8 cellular contexts compared by ENCODE assay signal in genomic region chr16:29925173-29925804, GRCh38. TPM values are rescaled to one million over a fixed set of nuclear protein-coding genes. Genes with fewer than 3 reads are reported as not detected.
DNase-seq lines count a peak whose midpoint lies in the region; ATAC-seq and TF ChIP-seq lines count a peak whose summit lies in the region.

No MANE protein-coding gene starts in this region.

- H3K4me3 Mint-ChIP-seq in activated CD4-positive, alpha-beta T cell treated with anti-CD3 and anti-CD28 coated beads, Interleukin-2, amount 10 ng/mL, durations not matched to agents 7 days and 5 days: peak overlapping the region; percentile 89

- no peaks in the 10 kb centered on the region for H3K27me3 Mint-ChIP-seq in activated CD4-positive, alpha-beta T cell treated with anti-CD3 and anti-CD28 coated beads, Interleukin-2, amount 10 ng/mL, durations not matched to agents 7 days and 5 days

- H3K4me1 ChIP-seq in right cardiac atrium (ENCODE audit: control insufficient read depth, insufficient read depth, low read length): peaks cover 7% of the 10 kb centered on the region
- peaks cover 22 to 25% of the 10 kb centered on the region in 2 donors for H3K4me1 ChIP-seq in gastrocnemius medialis

- peaks cover 0 to 29% of the 10 kb centered on the region in 2 donors for H3K36me3 ChIP-seq in gastrocnemius medialis

- ATAC-seq in right cardiac atrium (no peak), gastrocnemius medialis (no peak), HG03280 (IDR thresholded peaks at IDR 0.05; ENCODE audit: unreplicated experiment) (no peak), GM19351 (IDR thresholded peaks at IDR 0.05; ENCODE audit: unreplicated experiment) (no peak)

- DNase-seq in activated CD4-positive, alpha-beta T cell treated with anti-CD3 and anti-CD28 coated beads, Interleukin-2, amount 10 ng/mL, durations not matched to agents 7 days and 5 days: no peak
- DNase-seq in activated CD4-positive, alpha-beta T cell treated with anti-CD3 and anti-CD28 coated beads, Interleukin-2, amount 50 U/mL, for 1 hour: no peak
- no peak for DNase-seq in right cardiac atrium
- no peak for DNase-seq in gastrocnemius medialis
- no peak for DNase-seq in GOT3 (lab: John Stamatoyannopoulos, UW)

- WGBS in right cardiac atrium: under 1% methylated on average over 14 of the region's 14 CpGs

- CTCF ChIA-PET in activated CD4-positive, alpha-beta T cell treated with anti-CD3 and anti-CD28 coated beads, Interleukin-2, amount 10 ng/mL, durations not matched to agents 7 days and 5 days (lab: Charles Lee): interaction anchor here (0.8 to 1.6 kb wide), 4 partner anchors 10 to 48 kb away, joined by 3 to 8 read pairs (median 4); partner anchors contain the start of genes ASPHD1, SEZ6L2 and TMEM219

- POLR2A ChIA-PET in activated CD4-positive, alpha-beta T cell treated with anti-CD3 and anti-CD28 coated beads, Interleukin-2, amount 10 ng/mL, durations not matched to agents 7 days and 5 days (lab: Charles Lee): interaction anchor here (1.3 kb wide), 1 partner anchor 36 kb away, joined by 3 read pairs; the partner anchor contains the start of gene TMEM219

- H3K4me1 Mint-ChIP-seq in activated CD4-positive, alpha-beta T cell treated with anti-CD3 and anti-CD28 coated beads, Interleukin-2, amount 10 ng/mL, durations not matched to agents 7 days and 5 days: peaks cover 40% of the 10 kb centered on the region

- H3K27ac ChIP-seq in right cardiac atrium (ENCODE audit: low read length) (no peak overlapping the region), gastrocnemius medialis (peak overlapping the region; percentile 88 to 96 (median 89))

- in situ Hi-C loops in gastrocnemius medialis (cut with MboI; ENCODE audit: low sequenced_read_pairs in 4 of 4): loop anchor here in 1 of 4 donors (10.0 kb wide), 1 partner anchor 50 kb away; the partner anchor contains the start of gene TAOK2

- no peaks in the 10 kb centered on the region for H3K9me3 Mint-ChIP-seq in activated CD4-positive, alpha-beta T cell treated with anti-CD3 and anti-CD28 coated beads, Interleukin-2, amount 10 ng/mL, durations not matched to agents 7 days and 5 days

- no peak for TF ChIP-seq POLR2A in gastrocnemius medialis (IDR thresholded peaks at IDR 0.05)

- peak overlapping the region; percentile 85 for H3K27ac Mint-ChIP-seq in activated CD4-positive, alpha-beta T cell treated with anti-CD3 and anti-CD28 coated beads, Interleukin-2, amount 10 ng/mL, durations not matched to agents 7 days and 5 days

- peaks cover 16% of the 10 kb centered on the region for H3K36me3 Mint-ChIP-seq in activated CD4-positive, alpha-beta T cell treated with anti-CD3 and anti-CD28 coated beads, Interleukin-2, amount 10 ng/mL, durations not matched to agents 7 days and 5 days (ENCODE audit: low read depth)

- peak overlapping the region; percentile 93 for H3K4me3 ChIP-seq in WI38 (ENCODE audit: low read depth, low read length)
- peak overlapping the region; percentile 82 for H3K4me3 ChIP-seq in right cardiac atrium (ENCODE audit: low read length)
- H3K4me3 ChIP-seq in gastrocnemius medialis: peak overlapping the region; percentile 75 to 99 (median 97)

- no peaks in the 10 kb centered on the region for H3K27me3 ChIP-seq in right cardiac atrium (ENCODE audit: control insufficient read depth, insufficient read depth)
- H3K27me3 ChIP-seq in gastrocnemius medialis: no peaks in the 10 kb centered on the region

- intact Hi-C loops in right cardiac atrium (cut with DNase I) (loop anchor here in 1 of 4 donors (5.0 kb wide), 1 partner anchor 37 kb away; the partner anchor contains the start of gene TMEM219), gastrocnemius medialis (cut with DNase I; ENCODE audit: low total_unique reads) (loop anchor here (5.0 kb wide), 3 partner anchors 97 to 133 kb away; partner anchors contain the start of genes C16orf92, KIF22 and MAZ)

- TF ChIP-seq CTCF in WI38 (IDR thresholded peaks at IDR 0.05; ENCODE audit: low read depth, low read length) (no peak), gastrocnemius medialis (IDR thresholded peaks at IDR 0.05 in 4 of 5, conservative IDR thresholded peaks at IDR 0.05 in 1 of 5) (no peak)

- no peaks in the 10 kb centered on the region for H3K9me3 ChIP-seq in right cardiac atrium (ENCODE audit: control insufficient read depth, low read length)
- H3K9me3 ChIP-seq in gastrocnemius medialis: no peaks in the 10 kb centered on the region

RNA-seq across cellular contexts. Expression of gene KCTD13, which starts 0.7 kb away (rescaled TPM):
- total RNA-seq in activated CD4-positive, alpha-beta T cell treated with anti-CD3 and anti-CD28 coated beads, Interleukin-2, amount 10 ng/mL, durations not matched to agents 7 days and 5 days: 10 to 100 TPM; 28.4 to 36.1 TPM
- total RNA-seq in right cardiac atrium: 10 to 100 TPM in 2 of 4 donors, 1 to 10 TPM in 2; 7.3 to 12.8 (median 9.2) TPM
- 7.1 TPM for polyA plus RNA-seq in right cardiac atrium
- total RNA-seq in gastrocnemius medialis: 1 to 10 TPM; 3.7 to 8.6 (median 6.3) TPM

RNA-seq across cellular contexts. Expression of gene ASPHD1, which starts 25.0 kb away (rescaled TPM):
- total RNA-seq in activated CD4-positive, alpha-beta T cell treated with anti-CD3 and anti-CD28 coated beads, Interleukin-2, amount 10 ng/mL, durations not matched to agents 7 days and 5 days: not detected
- total RNA-seq in right cardiac atrium (under 1 TPM in 3 of 4 donors, not detected in 1; 0.24 to 0.50 (median 0.28) TPM), gastrocnemius medialis (not detected)
- 0.14 TPM for polyA plus RNA-seq in right cardiac atrium

RNA-seq across cellular contexts. Expression of gene SEZ6L2, which starts 25.9 kb away (rescaled TPM):
- total RNA-seq in activated CD4-positive, alpha-beta T cell treated with anti-CD3 and anti-CD28 coated beads, Interleukin-2, amount 10 ng/mL, durations not matched to agents 7 days and 5 days: not detected
- total RNA-seq in right cardiac atrium: 1 to 10 TPM; 1.5 to 3.6 (median 2.1) TPM
- polyA plus RNA-seq in right cardiac atrium: 0.36 TPM
- total RNA-seq in gastrocnemius medialis: 1 to 10 TPM in 1 of 4 donors, under 1 TPM in 3; 0.20 to 1.7 (median 0.56) TPM

RNA-seq across cellular contexts. Expression of gene TMEM219, which starts 36.6 kb away (rescaled TPM):
- total RNA-seq in activated CD4-positive, alpha-beta T cell treated with anti-CD3 and anti-CD28 coated beads, Interleukin-2, amount 10 ng/mL, durations not matched to agents 7 days and 5 days: 10 to 100 TPM; 57.8 to 60.5 TPM
- 10 to 100 TPM; 79.7 to 90.4 (median 82.1) TPM for total RNA-seq in right cardiac atrium
- 97.4 TPM for polyA plus RNA-seq in right cardiac atrium
- total RNA-seq in gastrocnemius medialis: 100 to 1,000 TPM in 1 of 4 donors, 10 to 100 TPM in 3; 48.1 to 120 (median 60.2) TPM

RNA-seq across cellular contexts. Expression of gene TAOK2, which starts 48.4 kb away (rescaled TPM):
- total RNA-seq in activated CD4-positive, alpha-beta T cell treated with anti-CD3 and anti-CD28 coated beads, Interleukin-2, amount 10 ng/mL, durations not matched to agents 7 days and 5 days: 10 to 100 TPM; 47.7 to 48.8 TPM
- 10 to 100 TPM; 37.2 to 40.1 (median 39.4) TPM for total RNA-seq in right cardiac atrium
- 38.3 TPM for polyA plus RNA-seq in right cardiac atrium
- total RNA-seq in gastrocnemius medialis: 10 to 100 TPM; 15.9 to 31.0 (median 22.1) TPM
